7 cellular contexts compared by ENCODE assay signal in the genomic region with DNA sequence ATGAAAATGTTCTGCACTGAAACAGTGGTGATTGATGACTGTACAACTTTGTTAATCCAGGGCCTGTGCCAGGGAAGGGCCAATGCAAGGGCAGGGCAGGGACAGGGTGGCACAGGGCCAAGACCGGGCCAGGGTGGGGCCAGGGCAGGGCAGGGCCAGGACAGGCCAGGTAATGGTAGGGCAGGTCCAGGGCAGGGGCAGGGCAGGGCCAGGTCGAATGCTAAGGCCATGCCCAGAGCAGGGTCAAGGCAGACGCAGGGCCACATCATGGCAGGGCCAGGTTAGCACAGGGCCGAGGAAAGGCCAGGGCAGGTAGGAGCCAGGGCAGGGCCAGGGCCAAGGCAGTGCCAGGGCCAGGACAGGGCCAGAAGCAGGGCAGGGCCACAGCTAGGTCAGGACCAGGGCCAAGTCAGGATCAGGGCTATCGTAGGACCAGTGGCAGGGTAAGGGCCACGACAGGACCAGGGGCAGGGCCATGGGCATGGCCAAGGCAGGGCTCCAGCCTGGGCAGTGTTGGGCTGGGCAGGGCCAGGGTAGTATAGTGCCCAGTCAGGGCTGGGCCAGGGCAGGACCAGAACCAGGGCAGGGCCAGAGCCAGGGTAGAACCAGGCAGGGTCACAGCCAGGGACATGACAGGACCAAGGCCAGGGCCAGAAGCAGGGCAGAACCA. TPM values are rescaled to one million over a fixed set of nuclear protein-coding genes. Genes with fewer than 3 reads are reported as not detected.
DNase-seq lines count a peak whose midpoint lies in the region; ATAC-seq and TF ChIP-seq lines count a peak whose summit lies in the region.
"Not testable (repeated sequence)": the region's sequence is repeated elsewhere in the genome, so short reads cannot be mapped to it uniquely, and the experiment has no call there.

No MANE protein-coding gene starts in this region.

- intact Hi-C loops in MCF 10A (cut with micrococcal nuclease); left colon (cut with DNase I, micrococcal nuclease): not testable (repeated sequence)
- intact Hi-C loops in naive thymus-derived CD4-positive, alpha-beta T cell (cut with micrococcal nuclease): loop anchor here in 1 of 2 donors (10.0 kb wide), 1 partner anchor 224 kb away; no protein-coding TSS in a partner anchor

- POLR2A ChIA-PET in MCF 10A (lab: Yijun Ruan, JAX); naive thymus-derived CD4-positive, alpha-beta T cell (lab: Charles Lee): not testable (repeated sequence)

- not testable (repeated sequence) for H3K36me3 Mint-ChIP-seq in MCF 10A (ENCODE audit: insufficient read depth, unreplicated experiment); naive thymus-derived CD4-positive, alpha-beta T cell; stimulated activated memory B cell treated with anti-CD40 and anti-IgM and Interleukin-4, amounts not matched to agents 10 μg/mL and 1 μg/mL and 100 μg/mL, for 72 hours

- not testable (repeated sequence) for H3K27ac Mint-ChIP-seq in MCF 10A (ENCODE audit: low read depth, unreplicated experiment); naive thymus-derived CD4-positive, alpha-beta T cell; stimulated activated memory B cell treated with anti-CD40 and anti-IgM and Interleukin-4, amounts not matched to agents 10 μg/mL and 1 μg/mL and 100 μg/mL, for 72 hours

- not testable (repeated sequence) for H3K36me3 ChIP-seq in MG63; naive thymus-derived CD4-positive, alpha-beta T cell (ENCODE audit: control insufficient read depth in 2 of 3, insufficient read depth in 3 of 3, low read length in 3 of 3); upper lobe of left lung

- H3K4me1 ChIP-seq in naive thymus-derived CD4-positive, alpha-beta T cell (ENCODE audit: control insufficient read depth in 2 of 2, insufficient read depth in 2 of 2, low read length in 2 of 2); upper lobe of left lung: not testable (repeated sequence)

- CTCF ChIA-PET in MCF 10A (lab: Yijun Ruan, JAX); naive thymus-derived CD4-positive, alpha-beta T cell (lab: Charles Lee): not testable (repeated sequence)

- not testable (repeated sequence) for TF ChIP-seq EP300 in upper lobe of left lung (IDR thresholded peaks at IDR 0.05)

- H3K27ac ChIP-seq in naive thymus-derived CD4-positive, alpha-beta T cell (ENCODE audit: low read depth, low read length); upper lobe of left lung: not testable (repeated sequence)

- not testable (repeated sequence) for H3K9me3 ChIP-seq in MG63; naive thymus-derived CD4-positive, alpha-beta T cell (ENCODE audit: control insufficient read depth in 2 of 3, low read length in 3 of 3); upper lobe of left lung

- TF ChIP-seq POLR2A in upper lobe of left lung (IDR thresholded peaks at IDR 0.05): not testable (repeated sequence)

- H3K9me3 Mint-ChIP-seq in MCF 10A (ENCODE audit: unreplicated experiment); naive thymus-derived CD4-positive, alpha-beta T cell; stimulated activated memory B cell treated with anti-CD40 and anti-IgM and Interleukin-4, amounts not matched to agents 10 μg/mL and 1 μg/mL and 100 μg/mL, for 72 hours: not testable (repeated sequence)

- TF ChIP-seq CTCF in MCF 10A (IDR thresholded peaks at IDR 0.05; ENCODE audit: unreplicated experiment); upper lobe of left lung (IDR thresholded peaks at IDR 0.05): not testable (repeated sequence)

- H3K4me3 Mint-ChIP-seq in MCF 10A (ENCODE audit: unreplicated experiment); naive thymus-derived CD4-positive, alpha-beta T cell; stimulated activated memory B cell treated with anti-CD40 and anti-IgM and Interleukin-4, amounts not matched to agents 10 μg/mL and 1 μg/mL and 100 μg/mL, for 72 hours: not testable (repeated sequence)

- H3K4me1 Mint-ChIP-seq in MCF 10A (ENCODE audit: insufficient read depth, unreplicated experiment); naive thymus-derived CD4-positive, alpha-beta T cell; stimulated activated memory B cell treated with anti-CD40 and anti-IgM and Interleukin-4, amounts not matched to agents 10 μg/mL and 1 μg/mL and 100 μg/mL, for 72 hours: not testable (repeated sequence)

- DNase-seq in MG63 (peak; percentile 30), MCF 10A (ENCODE audit: unreplicated experiment) (peak; percentile 29), left colon (peak in 1 of 2 donors; percentile 60), upper lobe of left lung (peak in 1 of 2 donors; percentile 75)
- DNase-seq in naive thymus-derived CD4-positive, alpha-beta T cell: not testable (repeated sequence)

- not testable (repeated sequence) for BruUV-seq in MCF 10A (replicated peaks; lab: Mats Ljungman, UMichigan)

- not testable (repeated sequence) for H3K27me3 Mint-ChIP-seq in MCF 10A (ENCODE audit: insufficient read depth, unreplicated experiment); naive thymus-derived CD4-positive, alpha-beta T cell; stimulated activated memory B cell treated with anti-CD40 and anti-IgM and Interleukin-4, amounts not matched to agents 10 μg/mL and 1 μg/mL and 100 μg/mL, for 72 hours

- 83 to 88% methylated on average over 4 of the region's 6 CpGs for WGBS in upper lobe of left lung, 2 donors

- not testable (repeated sequence) for H3K4me3 ChIP-seq in MG63; naive thymus-derived CD4-positive, alpha-beta T cell (ENCODE audit: low read length); upper lobe of left lung

- not testable (repeated sequence) for H3K27me3 ChIP-seq in MG63; naive thymus-derived CD4-positive, alpha-beta T cell (ENCODE audit: control insufficient read depth in 2 of 2, insufficient read depth in 2 of 2, low read length in 2 of 2); upper lobe of left lung

- ATAC-seq in esophagus mucosa (peak; percentile 89), left colon (peak; percentile 96), upper lobe of left lung (ENCODE audit: low FRiP score in 2 of 2) (peak; percentile 30 to 44)
- ATAC-seq in naive thymus-derived CD4-positive, alpha-beta T cell: peak; percentile 16
- ATAC-seq in stimulated activated memory B cell treated with anti-CD40 and anti-IgM and Interleukin-4, amounts not matched to agents 10 μg/mL and 1 μg/mL and 100 μg/mL, for 72 hours: peak; percentile 24

RNA-seq across cellular contexts. Expression of gene ZNF519, which starts 38.3 kb away (rescaled TPM):
- 4.5 and 6.4 TPM in 2 replicates for total RNA-seq in MG63 (2014; rRNA removed; shearing (Covaris generic); ENCODE audit: low replicate concordance)
- 5.3 and 6.0 TPM in 2 replicates for total RNA-seq in MCF 10A (2022)
- total RNA-seq in esophagus mucosa: 6.7 TPM
- total RNA-seq in left colon: 1 to 10 TPM; 2.6 to 4.7 TPM
- total RNA-seq in naive thymus-derived CD4-positive, alpha-beta T cell: 10 to 100 TPM in 4 of 5 experiments, 1 to 10 TPM in 1; 8.4 to 16.5 (median 15.0) TPM
- 10 to 100 TPM in 1 of 2 donors, 1 to 10 TPM in 1; 6.1 to 10.4 TPM for polyA plus RNA-seq in naive thymus-derived CD4-positive, alpha-beta T cell
- total RNA-seq in upper lobe of left lung: 1 to 10 TPM; 1.4 to 8.4 (median 5.0) TPM

Comparison
In these comparisons a context has a peak if more than half of its experiments do, and no peak if none do; other contexts are left out.
1. ATAC-seq: peak in every context shown above with its lines; median percentile 96 in left colon; 89 in esophagus mucosa; 37 in upper lobe of left lung; 24 in stimulated activated memory B cell treated with anti-CD40 and anti-IgM and Interleukin-4, amounts not matched to agents 10 μg/mL and 1 μg/mL and 100 μg/mL, for 72 hours; 16 in naive thymus-derived CD4-positive, alpha-beta T cell.